ENCODE assay signal across 8 cellular contexts in genomic region chr6:31660998-31661866, GRCh38. TPM values are rescaled to one million over a fixed set of nuclear protein-coding genes. Genes with fewer than 3 reads are reported as not detected.
DNase-seq lines count a peak whose midpoint lies in the region; ATAC-seq and TF ChIP-seq lines count a peak whose summit lies in the region.

No MANE protein-coding gene starts in this region.

- WGBS in esophagus squamous epithelium, 2 donors, result 62% methylated on average over 11 to 13 of the region's 15 CpGs
- WGBS in psoas muscle, 3 donors, result 57 to 61% (median 57%) methylated on average over 15 of the region's 15 CpGs

- TF ChIP-seq CTCF in Peyer's patch (IDR thresholded peaks at IDR 0.05) (no peak), esophagus squamous epithelium (IDR thresholded peaks at IDR 0.05) (no peak), psoas muscle (IDR thresholded peaks at IDR 0.05) (no peak)

- H3K4me1 ChIP-seq in Peyer's patch, result peaks cover 9 to 62% (median 19%) of the 10 kb centered on the region in 4 donors
- peaks cover 31 to 73% (median 37%) of the 10 kb centered on the region in 3 donors for H3K4me1 ChIP-seq in esophagus squamous epithelium
- peaks cover 51% of the 10 kb centered on the region for H3K4me1 ChIP-seq in psoas muscle

- peak overlapping the region; percentile 54 to 74 (median 66) for H3K4me3 ChIP-seq in Peyer's patch
- peak overlapping the region; percentile 52 to 78 (median 70) for H3K4me3 ChIP-seq in esophagus squamous epithelium
- peak overlapping the region; percentile 79 for H3K4me3 ChIP-seq in psoas muscle

- TF ChIP-seq POLR2A in Peyer's patch (IDR thresholded peaks at IDR 0.05), result no peak
- no peak for TF ChIP-seq POLR2A in esophagus squamous epithelium (IDR thresholded peaks at IDR 0.05)

- H3K36me3 ChIP-seq in Peyer's patch (peaks cover 0 to 25% (median 0%) of the 10 kb centered on the region in 3 donors), esophagus squamous epithelium (peaks cover 3 to 50% (median 11%) of the 10 kb centered on the region in 3 donors), psoas muscle (ENCODE audit: insufficient read depth in 1 of 2, low read depth in 1 of 2) (peaks cover 3 to 39% of the 10 kb centered on the region in 2 donors)

- intact Hi-C loops in esophagus squamous epithelium (cut with DNase I), result no loop called here
- intact Hi-C loops in psoas muscle (cut with DNase I), result loop anchor here in 1 of 2 donors (5.0 kb wide), 1 partner anchor 114 kb away; the partner anchor contains the start of genes ATP6V1G2 and NFKBIL1

- DNase-seq in GM03348 (ENCODE audit: low spot score) (peak; percentile 33), Peyer's patch (no peak), esophagus squamous epithelium (lab: John Stamatoyannopoulos, UW) (no peak), psoas muscle (no peak), DMS153 (lab: John Stamatoyannopoulos, UW) (no peak), NCI-H2171 (lab: John Stamatoyannopoulos, UW) (no peak), KG1 (lab: John Stamatoyannopoulos, UW) (no peak)

- peak overlapping the region; percentile 81 to 90 (median 84) for H3K27ac ChIP-seq in Peyer's patch
- H3K27ac ChIP-seq in esophagus squamous epithelium, result peak overlapping the region; percentile 90 to 95 (median 92)
- peak overlapping the region; percentile 94 for H3K27ac ChIP-seq in psoas muscle

- no peak for ATAC-seq in psoas muscle
- ATAC-seq in GM21825 (IDR thresholded peaks at IDR 0.05; ENCODE audit: unreplicated experiment), result no peak

- H3K27me3 ChIP-seq in Peyer's patch (no peaks in the 10 kb centered on the region), esophagus squamous epithelium (no peaks in the 10 kb centered on the region), psoas muscle (ENCODE audit: insufficient read depth in 3 of 3, low read length in 2 of 3) (no peaks in the 10 kb centered on the region)

- H3K9me3 ChIP-seq in Peyer's patch (no peaks in the 10 kb centered on the region), esophagus squamous epithelium (no peaks in the 10 kb centered on the region), psoas muscle (no peaks in the 10 kb centered on the region)

RNA-seq across cellular contexts. Expression of gene C6orf47, which starts 0.7 kb away (rescaled TPM):
- 10 to 100 TPM; 26.4 to 46.7 (median 37.2) TPM for total RNA-seq in Peyer's patch
- total RNA-seq in esophagus squamous epithelium, result 10 to 100 TPM; 28.8 to 34.4 (median 31.7) TPM
- total RNA-seq in psoas muscle, result 10 to 100 TPM; 13.5 to 21.2 (median 16.1) TPM
- 10 to 100 TPM; 19.4 to 36.0 (median 22.9) TPM for polyA plus RNA-seq in psoas muscle

RNA-seq across cellular contexts. Expression of gene GPANK1, which starts 3.6 kb away (rescaled TPM):
- total RNA-seq in Peyer's patch, result 10 to 100 TPM; 29.4 to 63.5 (median 41.9) TPM
- total RNA-seq in esophagus squamous epithelium, result 10 to 100 TPM in 2 of 4 donors, 1 to 10 TPM in 2; 6.9 to 16.0 (median 10.9) TPM
- total RNA-seq in psoas muscle, result 10 to 100 TPM; 13.6 to 22.6 (median 15.3) TPM
- polyA plus RNA-seq in psoas muscle, result 10 to 100 TPM; 23.5 to 49.7 (median 24.2) TPM

RNA-seq across cellular contexts. Expression of gene CSNK2B, which starts 4.6 kb away (rescaled TPM):
- total RNA-seq in Peyer's patch, result 100 to 1,000 TPM; 209 to 243 (median 227) TPM
- total RNA-seq in esophagus squamous epithelium, result 100 to 1,000 TPM; 155 to 204 (median 186) TPM
- 100 to 1,000 TPM; 102 to 129 (median 103) TPM for total RNA-seq in psoas muscle
- 100 to 1,000 TPM; 151 to 208 (median 160) TPM for polyA plus RNA-seq in psoas muscle

RNA-seq across cellular contexts. Expression of gene APOM, which starts 5.5 kb away (rescaled TPM):
- total RNA-seq in Peyer's patch (10 to 100 TPM in 3 of 4 donors, not detected in 1; 10.0 to 34.9 (median 10.9) TPM), esophagus squamous epithelium (1 to 10 TPM in 2 of 4 donors, under 1 TPM in 2; 0.67 to 2.1 (median 1.1) TPM), psoas muscle (1 to 10 TPM; 1.9 to 3.0 (median 2.3) TPM)
- 1 to 10 TPM; 1.8 to 3.5 (median 2.0) TPM for polyA plus RNA-seq in psoas muscle

RNA-seq across cellular contexts. Expression of gene LY6G5B, which starts 8.5 kb away (rescaled TPM):
- total RNA-seq in Peyer's patch (10 to 100 TPM in 3 of 4 donors, 1 to 10 TPM in 1; 7.2 to 25.6 (median 19.7) TPM), esophagus squamous epithelium (1 to 10 TPM in 3 of 4 donors, under 1 TPM in 1; 0.70 to 9.5 (median 4.5) TPM), psoas muscle (1 to 10 TPM; 1.7 to 8.4 (median 3.0) TPM)
- polyA plus RNA-seq in psoas muscle, result 1 to 10 TPM; 2.5 to 2.9 (median 2.9) TPM
